13 cellular contexts compared by ENCODE assay signal in the genomic region with DNA sequence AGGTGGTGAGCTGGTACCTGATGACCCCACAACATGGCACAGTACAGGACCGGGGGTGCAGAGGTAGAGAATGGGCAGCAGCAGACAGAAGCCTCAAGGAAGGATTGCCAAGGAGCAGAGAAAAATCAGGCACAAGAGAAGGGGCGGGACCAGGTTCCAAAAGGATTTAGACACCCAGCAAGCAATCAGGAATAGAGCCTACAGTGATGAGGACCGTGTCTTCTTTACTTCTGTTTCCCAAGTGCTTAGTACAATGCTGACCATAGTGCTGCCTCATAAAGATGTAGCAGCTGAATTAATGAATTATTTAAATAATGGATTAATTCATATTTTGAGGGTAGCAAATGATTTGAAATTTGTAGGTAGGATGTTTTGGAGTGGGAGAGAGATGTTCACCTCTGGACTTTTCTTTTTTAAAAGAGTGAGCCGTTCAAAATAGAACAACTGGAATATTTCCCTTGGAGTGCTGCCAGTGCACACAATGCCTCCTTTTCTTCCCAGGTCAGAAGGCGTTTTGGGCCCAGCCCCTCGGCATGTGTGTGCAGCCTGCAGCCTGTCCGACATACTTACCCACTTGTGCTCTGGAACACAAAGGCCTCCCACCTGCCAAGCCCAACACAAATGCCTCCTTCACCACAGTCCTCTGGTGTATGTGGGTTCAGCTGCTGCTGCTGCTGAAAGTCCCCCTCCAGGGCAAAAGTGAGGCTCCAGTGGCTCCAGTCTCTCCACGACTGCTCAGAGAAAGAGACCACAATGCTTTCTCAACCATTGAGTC. TPM values are rescaled to one million over a fixed set of nuclear protein-coding genes. Genes with fewer than 3 reads are reported as not detected.
DNase-seq lines count a peak whose midpoint lies in the region; ATAC-seq and TF ChIP-seq lines count a peak whose summit lies in the region.
"Had no signal": no experiment of that assay in that cellular context is flagged by ENCODE, and none has a peak within 500 bp of the region (broad histone marks: within the 10 kb centered on the region; RNA-seq: fewer than 3 reads in every experiment).

No MANE protein-coding gene starts in this region.

- H3K4me2 ChIP-seq in Karpas-422 (ENCODE audit: low read depth, low read length, poor library complexity, severe bottlenecking), result no peak overlapping the region
- H3K4me2 ChIP-seq: KMS-11, SK-N-SH had no signal

- no peak overlapping the region for H2AFZ ChIP-seq in Karpas-422 (ENCODE audit: low read length)

- peak in 2 of 3 donors; percentile 34 to 56 for DNase-seq in right cardiac atrium
- no peak for DNase-seq in Right ventricle myocardium superior
- peak; percentile 41 for DNase-seq in astrocyte of the spinal cord (ENCODE audit: low read depth, low spot score)
- no peak for DNase-seq in mesothelial cell of epicardium (ENCODE audit: low spot score in 2 of 2, unreplicated experiment in 2 of 2)
- DNase-seq in aorta, result no peak
- no peak for DNase-seq in T-helper 2 cell
- DNase-seq in Karpas-422, result no peak
- DNase-seq: activated T-cell treated with anti-CD3 and anti-CD28 coated beads, Interleukin-2, amount 50 U/mL, for 1 hour; naive B cell; NCI-H526; SK-N-SH had no signal

- no peak for TF ChIP-seq CTCF in astrocyte of the spinal cord (IDR thresholded peaks at IDR 0.05; ENCODE audit: low read depth, low read length)
- no peak for TF ChIP-seq CTCF in mesothelial cell of epicardium (IDR thresholded peaks at IDR 0.05; ENCODE audit: unreplicated experiment)

- H3K4me3 Mint-ChIP-seq in mesothelial cell of epicardium, result no peak overlapping the region
- H3K4me3 Mint-ChIP-seq: naive B cell had no signal

- H3K4me1 ChIP-seq in right cardiac atrium (ENCODE audit: control insufficient read depth, insufficient read depth, low read length), result peaks cover 4% of the 10 kb centered on the region
- H3K4me1 ChIP-seq in aorta (ENCODE audit: control insufficient read depth in 1 of 2, insufficient read depth in 2 of 2, low read length in 2 of 2), result no peaks in the 10 kb centered on the region
- peaks cover 17% of the 10 kb centered on the region for H3K4me1 ChIP-seq in Karpas-422 (ENCODE audit: low read length)

- in situ Hi-C loops in astrocyte of the spinal cord (cut with HindIII; ENCODE audit: low sequenced_read_pairs), result no loop called here

- H3K9ac ChIP-seq in Karpas-422 (ENCODE audit: low read length), result no peak overlapping the region
- H3K9ac ChIP-seq: KMS-11, SK-N-SH had no signal

- WGBS in right cardiac atrium, result 45% methylated on average over 8 of the region's 8 CpGs
- 36 to 38% methylated on average over 8 of the region's 8 CpGs for WGBS in aorta, 2 donors

- ATAC-seq in right cardiac atrium, result peak in 1 of 2 donors; percentile 67
- ATAC-seq in Right ventricle myocardium superior (ENCODE audit: poor library complexity), result no peak
- ATAC-seq in aorta (ENCODE audit: low FRiP score), result peak; percentile 6
- no peak for ATAC-seq in GM18511 (IDR thresholded peaks at IDR 0.05; ENCODE audit: unreplicated experiment)

- H3K27me3 Mint-ChIP-seq in mesothelial cell of epicardium (ENCODE audit: low read depth), result no peaks in the 10 kb centered on the region

- H3K36me3 Mint-ChIP-seq in mesothelial cell of epicardium, result no peaks in the 10 kb centered on the region
- H3K36me3 Mint-ChIP-seq: naive B cell had no signal

- intact Hi-C loops in right cardiac atrium (cut with DNase I), result no loop called here
- intact Hi-C loops in Right ventricle myocardium superior (cut with DNase I), result no loop called here
- intact Hi-C loops in aorta (cut with DNase I), result no loop called here

- no peaks in the 10 kb centered on the region for H3K9me3 Mint-ChIP-seq in mesothelial cell of epicardium
- H3K9me3 Mint-ChIP-seq: naive B cell had no signal

- H3K27ac Mint-ChIP-seq in mesothelial cell of epicardium, result peak overlapping the region; percentile 60

- H3K4me1 Mint-ChIP-seq in mesothelial cell of epicardium, result peaks cover 32% of the 10 kb centered on the region

- H3K9me3 ChIP-seq in right cardiac atrium (ENCODE audit: control insufficient read depth, low read length) (no peaks in the 10 kb centered on the region), aorta (ENCODE audit: control insufficient read depth, low read length) (no peaks in the 10 kb centered on the region), Karpas-422 (ENCODE audit: low read length) (no peaks in the 10 kb centered on the region)
- H3K9me3 ChIP-seq: SK-N-SH had no signal

- no peaks in the 10 kb centered on the region for H3K79me2 ChIP-seq in Karpas-422 (ENCODE audit: low read length)

- H4K20me1 ChIP-seq in Karpas-422 (ENCODE audit: insufficient read depth, low read depth, low read length), result no peaks in the 10 kb centered on the region

- H3K4me3 ChIP-seq in right cardiac atrium (ENCODE audit: low read length) (no peak overlapping the region), astrocyte of the spinal cord (ENCODE audit: low read depth, low read length) (no peak overlapping the region), aorta (ENCODE audit: low read length in 2 of 2) (no peak overlapping the region), Karpas-422 (ENCODE audit: low read length) (no peak overlapping the region)

- no peaks in the 10 kb centered on the region for H3K36me3 ChIP-seq in aorta (ENCODE audit: control insufficient read depth in 1 of 2, insufficient read depth in 2 of 2, low read length in 1 of 2)
- H3K36me3 ChIP-seq in Karpas-422 (ENCODE audit: insufficient read depth, low read length), result no peaks in the 10 kb centered on the region

- H3K9me2 ChIP-seq in Karpas-422 (replicated peaks; ENCODE audit: insufficient read depth, low read length), result no peaks in the 10 kb centered on the region
- H3K9me2 ChIP-seq: SK-N-SH had no signal

- H3K27me3 ChIP-seq in right cardiac atrium (ENCODE audit: control insufficient read depth, insufficient read depth), result no peaks in the 10 kb centered on the region
- H3K27me3 ChIP-seq in aorta (ENCODE audit: control insufficient read depth in 1 of 2, insufficient read depth in 2 of 2, low read length in 1 of 2), result no peaks in the 10 kb centered on the region
- H3K27me3 ChIP-seq in Karpas-422 (ENCODE audit: low read length), result no peaks in the 10 kb centered on the region; the same call in 1 of the 2 replicates

- no peak overlapping the region for H3K27ac ChIP-seq in right cardiac atrium (ENCODE audit: low read length)
- no peak overlapping the region for H3K27ac ChIP-seq in aorta (ENCODE audit: low read depth in 1 of 2, low read length in 2 of 2)
- no peak overlapping the region for H3K27ac ChIP-seq in Karpas-422 (ENCODE audit: low read length)
- H3K27ac ChIP-seq: KMS-11 had no signal

RNA-seq across cellular contexts. Expression of a gene that starts 19.6 kb away (rescaled TPM):
- total RNA-seq in right cardiac atrium (under 1 TPM in 3 of 4 donors, not detected in 1; 0.09 to 0.39 (median 0.15) TPM), Right ventricle myocardium superior (0.38 TPM), mesothelial cell of epicardium (34.3 to 36.5 TPM (median 35.2 TPM) in 3 replicates), aorta (under 1 TPM; 0.42 to 0.66 TPM)
- polyA plus RNA-seq in right cardiac atrium (0.25 TPM), aorta (under 1 TPM in 1 of 2 donors, not detected in 1; 0.13 TPM)
- 0.11 and 0.60 TPM in 2 replicates for total RNA-seq in Karpas-422 (2014; rRNA removed; shearing (Covaris generic); ENCODE audit: low replicate concordance)
- polyA plus RNA-seq: SK-N-SH had no signal

Comparison
In these comparisons a context has a peak if more than half of its experiments do, and no peak if none do; other contexts are left out.
1. DNase-seq: peak in right cardiac atrium (2 of 3) and astrocyte of the spinal cord (single experiment); none in Right ventricle myocardium superior (single experiment), mesothelial cell of epicardium (0 of 2), aorta (0 of 2), T-helper 2 cell (0 of 5) and Karpas-422 (single experiment).
2. RNA of a gene that starts 19.6 kb away (total RNA-seq): 34.3 to 36.5 TPM in mesothelial cell of epicardium; 0.42 to 0.66 TPM in aorta, 0.11 to 0.60 TPM in Karpas-422, 0.38 TPM in Right ventricle myocardium superior (single experiment) and 0.09 to 0.39 TPM in right cardiac atrium; every median in the first group is over 10 times any median in the second.